21 cellular contexts compared by ENCODE assay signal in genomic region chr6:41247882-41248707, GRCh38. TPM values are rescaled to one million over a fixed set of nuclear protein-coding genes. Genes with fewer than 3 reads are reported as not detected.
DNase-seq lines count a peak whose midpoint lies in the region; ATAC-seq, FAIRE-seq and TF ChIP-seq lines count a peak whose summit lies in the region.
"Had no signal": no experiment of that assay in that cellular context is flagged by ENCODE, and none has a peak within 500 bp of the region (broad histone marks: within the 10 kb centered on the region; RNA-seq: fewer than 3 reads in every experiment).

No MANE protein-coding gene starts in this region.

- WGBS in K562 (ENCODE audit: insufficient coverage, low coverage, missing lambda C conversion rate) = 4% methylated on average over 7 of the region's 7 CpGs

- peaks cover 0 to 13% of the 10 kb centered on the region in 2 donors for H3K36me3 Mint-ChIP-seq in CD14-positive monocyte

- no peaks in the 10 kb centered on the region for H3K9me1 ChIP-seq in K562 (ENCODE audit: control insufficient read depth, insufficient read depth, low read length)

- no peak overlapping the region for H3K4me2 ChIP-seq in K562 (ENCODE audit: insufficient read depth, low read length)

- in situ Hi-C loops in K562 (cut with MboI) = no loop called here

- no peak for TF ChIP-seq EP300 in K562 (IDR thresholded peaks at IDR 0.05; ENCODE audit: low read length)

- ATAC-seq in K562 (no peak; the same call in 2 of the 3 replicates), left lobe of liver (no peak), left lung (no peak)

- H3K9me3 Mint-ChIP-seq in CD14-positive monocyte = peaks cover 0 to 7% (median 2%) of the 10 kb centered on the region in 7 donors

- no peak for TF ChIP-seq RAD21 in K562 (CRISPR knock-in tag; conservative IDR thresholded peaks at IDR 0.05 in 1 of 2, IDR thresholded peaks at IDR 0.05 in 1 of 2)

- TF ChIP-seq POLR2A in K562 (conservative IDR thresholded peaks at IDR 0.05) = no peak

- H3K27me3 ChIP-seq in K562 (ENCODE audit: control insufficient read depth in 2 of 2, insufficient read depth in 2 of 2, low read length in 2 of 2) = peaks cover 3 to 29% of the 10 kb centered on the region in 2 experiments; a peak in 3 of 5 replicates
- no peaks in the 10 kb centered on the region for H3K27me3 ChIP-seq in left lung

- H3K4me1 ChIP-seq in K562 (replicated peaks in 1 of 2; ENCODE audit: control insufficient read depth in 2 of 2, insufficient read depth in 2 of 2, low read length in 2 of 2) (no peaks in the 10 kb centered on the region), left lung (no peaks in the 10 kb centered on the region)
- H3K4me1 ChIP-seq: Caco-2 had no signal

- H3K4me3 ChIP-seq in GM12865 (ENCODE audit: low read depth, low read length) = no peak overlapping the region
- H3K4me3 ChIP-seq in K562 = no peak overlapping the region
- no peak overlapping the region for H3K4me3 ChIP-seq in left lung
- H3K4me3 ChIP-seq: GM23248 had no signal

- FAIRE-seq in K562 (lab: Jason Lieb, UNC) = peak; percentile 58
- FAIRE-seq: A204.1 had no signal

- TF ChIP-seq CTCF in CD14-positive monocyte (IDR thresholded peaks at IDR 0.05) (no peak), GM12865 (IDR thresholded peaks at IDR 0.05; ENCODE audit: insufficient read depth, low read depth, low read length, missing control alignments) (no peak), K562 (IDR thresholded peaks at IDR 0.05 in 2 of 3, conservative IDR thresholded peaks at IDR 0.05 in 1 of 3; ENCODE audit: insufficient read depth in 2 of 3, low read depth in 1 of 3, low read length in 3 of 3) (no peak), left lung (IDR thresholded peaks at IDR 0.05) (no peak)

- H3K4me1 Mint-ChIP-seq in CD14-positive monocyte = peaks cover 17% of the 10 kb centered on the region

- H3K9ac ChIP-seq in K562 (ENCODE audit: insufficient read depth in 1 of 2, low read depth in 2 of 2, low read length in 2 of 2) = no peak overlapping the region
- H3K9ac ChIP-seq: GM23248 had no signal

- no peaks in the 10 kb centered on the region for H4K20me1 ChIP-seq in K562 (replicated peaks; ENCODE audit: control insufficient read depth, insufficient read depth, low read length)

- H2AFZ ChIP-seq in K562 (ENCODE audit: low read depth, low read length) = no peak overlapping the region
- H2AFZ ChIP-seq: GM23248 had no signal

- no peak overlapping the region for H3K4me3 Mint-ChIP-seq in CD14-positive monocyte

- H3K27ac Mint-ChIP-seq in CD14-positive monocyte = peak overlapping the region in 4 of 7 donors; percentile 39 to 72 (median 44)

- intact Hi-C loops in CD14-positive monocyte (cut with micrococcal nuclease) (no loop called here), K562 (cut with micrococcal nuclease) (no loop called here), left lung (cut with DNase I) (no loop called here)

- H3K36me3 ChIP-seq in K562 (ENCODE audit: control insufficient read depth, insufficient read depth, low read length) (no peaks in the 10 kb centered on the region), left lung (no peaks in the 10 kb centered on the region)

- H3K27me3 Mint-ChIP-seq in CD14-positive monocyte (ENCODE audit: low read depth in 3 of 3) = peaks cover 0 to 2% (median 0%) of the 10 kb centered on the region in 3 donors

- DNase-seq in CD14-positive monocyte (ENCODE audit: low spot score) (no peak), GM12865 (ENCODE audit: low read depth) (peak; percentile 27), K562 (ENCODE audit: extremely low read depth in 1 of 4, low spot score in 3 of 4) (no peak), left lobe of liver (ENCODE audit: low spot score) (peak; percentile 31), NCI-H345 (lab: John Stamatoyannopoulos, UW) (no peak), left lung (no peak)
- DNase-seq in stimulated activated CD4-positive, alpha-beta T cell treated with anti-CD3 and anti-CD28 coated beads, Interleukin-2, amount 100 ng/mL, for 48 hours = no peak
- no peak for DNase-seq in stimulated activated CD4-positive, alpha-beta T cell treated with anti-CD3 and anti-CD28 coated beads, Interleukin-12 subunit alpha, Interleukin-12 subunit beta, amount 100 ng/mL, for 4 hours
- DNase-seq: C1 segment of cervical spinal cord, Caco-2, DMS153, EL, GM23248, KBM-7, NCI-H1048, NCI-H1436 treated with DMSO at 0.1 percent for 48 hours, NCI-H2081, NCI-H510A treated with DMSO at 0.1 percent for 48 hours, NCI-H82 had no signal

- H3K9me3 ChIP-seq in K562 (replicated peaks; ENCODE audit: control insufficient read depth, insufficient read depth, low read depth, low read length) = no peaks in the 10 kb centered on the region
- H3K9me3 ChIP-seq in left lung = no peaks in the 10 kb centered on the region
- H3K9me3 ChIP-seq: Caco-2 had no signal

- CTCF ChIA-PET in K562 (lab: Yijun Ruan, JAX; ENCODE audit: low intra/inter-chr PET ratio) = no interaction called here

- POLR2A ChIA-PET in K562 (lab: Yijun Ruan, JAX) = interaction anchor here (0.6 kb wide), 1 partner anchor 19 kb away, joined by 3 read pairs; no protein-coding TSS in a partner anchor

- BruUV-seq in K562 (replicated peaks; lab: Mats Ljungman, UMichigan) = no TSS peak

- H3K79me2 ChIP-seq in K562 (ENCODE audit: control insufficient read depth, insufficient read depth, low read length) = no peaks in the 10 kb centered on the region

- no peak overlapping the region for H3K27ac ChIP-seq in K562 (ENCODE audit: extremely low read depth, low read depth, low read length)
- no peak overlapping the region for H3K27ac ChIP-seq in left lung
- H3K27ac ChIP-seq: GM23248 had no signal

TF ChIP-seq in K562, 482 proteins besides CTCF, POLR2A, EP300 and RAD21 (continues in another document):
- no peak for TF ChIP-seq ZNF584 (CRISPR knock-in tag; IDR thresholded peaks at IDR 0.05; ENCODE audit: low read depth)

RNA-seq across cellular contexts. Expression of gene TREML4, which starts 19.9 kb away (rescaled TPM):
- not detected for polyA plus RNA-seq in CD14-positive monocyte
- total RNA-seq in K562 (2011; cell fraction: chromatin; rRNA removed; ENCODE audit: low replicate concordance) = not detected in 2 replicates
- total RNA-seq in K562 (2011; cell fraction: nucleolus; rRNA removed) = not detected in 2 replicates
- not detected in 2 replicates for total RNA-seq in K562 (2011; cell fraction: nucleoplasm; rRNA removed)
- total RNA-seq in K562 (2014; rRNA removed) = not detected in 2 replicates
- total RNA-seq in K562 (2014; rRNA removed; fragmentation: Illumina TruSeq; extraction: Trizol) = not detected in 2 replicates
- not detected in 2 replicates for total RNA-seq in K562 (2015; rRNA removed; fragmentation: Illumina TruSeq; extraction: Trizol)
- total RNA-seq in K562 (2021) = not detected in 2 replicates
- not detected in 2 replicates for polyA plus RNA-seq in K562 (2011; rRNA removed)
- not detected in 2 replicates for polyA plus RNA-seq in K562 (2011; cell fraction: cytosol; rRNA removed)
- not detected in 2 replicates for polyA plus RNA-seq in K562 (2011; cell fraction: nucleus; rRNA removed)
- polyA plus RNA-seq in K562 (2012) = not detected in 2 replicates
- polyA plus RNA-seq in K562 (2014; fragmentation: Illumina TruSeq; extraction: Trizol) = not detected in 2 replicates
- not detected for polyA plus RNA-seq in K562 (2014; fragmentation: Nextera tagmentation; extraction: Ambion mirVana)
- not detected in 2 replicates for polyA plus RNA-seq in K562 (2014; rRNA removed)
- polyA minus RNA-seq in K562 (2011; rRNA and poly(A)+ RNA removed) = not detected in 2 replicates
- not detected in 2 replicates for polyA minus RNA-seq in K562 (2011; cell fraction: cytosol; rRNA and poly(A)+ RNA removed)
- polyA minus RNA-seq in K562 (2011; cell fraction: nucleus; rRNA and poly(A)+ RNA removed) = not detected in 2 replicates
- not detected for total RNA-seq in left lobe of liver
- total RNA-seq in left lung = under 1 TPM in 1 of 2 donors, not detected in 1; 0.32 TPM
- total RNA-seq: Caco-2, GM23248, M059J had no signal
- polyA plus RNA-seq: GM23248 had no signal

RNA-seq across cellular contexts. Expression of gene TREM1, which starts 38.4 kb away (rescaled TPM):
- polyA plus RNA-seq in CD14-positive monocyte = 100 to 1,000 TPM; 175 to 303 TPM
- total RNA-seq in K562 (2011; cell fraction: chromatin; rRNA removed; ENCODE audit: low replicate concordance) = not detected in 2 replicates
- total RNA-seq in K562 (2011; cell fraction: nucleolus; rRNA removed) = not detected in 2 replicates
- total RNA-seq in K562 (2011; cell fraction: nucleoplasm; rRNA removed) = not detected in 2 replicates
- total RNA-seq in K562 (2014; rRNA removed) = not detected in 2 replicates
- not detected in 2 replicates for total RNA-seq in K562 (2014; rRNA removed; fragmentation: Illumina TruSeq; extraction: Trizol)
- not detected in 2 replicates for total RNA-seq in K562 (2015; rRNA removed; fragmentation: Illumina TruSeq; extraction: Trizol)
- total RNA-seq in K562 (2021) = not detected in 2 replicates
- polyA plus RNA-seq in K562 (2011; rRNA removed) = not detected in 2 replicates
- not detected in 2 replicates for polyA plus RNA-seq in K562 (2011; cell fraction: cytosol; rRNA removed)
- polyA plus RNA-seq in K562 (2011; cell fraction: nucleus; rRNA removed) = not detected in 2 replicates
- 0.55 TPM in 1 of 2 replicates, not detected in the other for polyA plus RNA-seq in K562 (2012)
- not detected in 2 replicates for polyA plus RNA-seq in K562 (2014; fragmentation: Illumina TruSeq; extraction: Trizol)
- not detected for polyA plus RNA-seq in K562 (2014; fragmentation: Nextera tagmentation; extraction: Ambion mirVana)
- not detected in 2 replicates for polyA plus RNA-seq in K562 (2014; rRNA removed)
- not detected in 2 replicates for polyA minus RNA-seq in K562 (2011; rRNA and poly(A)+ RNA removed)
- polyA minus RNA-seq in K562 (2011; cell fraction: cytosol; rRNA and poly(A)+ RNA removed) = not detected in 2 replicates
- not detected in 2 replicates for polyA minus RNA-seq in K562 (2011; cell fraction: nucleus; rRNA and poly(A)+ RNA removed)
- 0.25 TPM for total RNA-seq in left lobe of liver
- total RNA-seq in left lung = 10 to 100 TPM; 36.5 to 65.3 TPM
- total RNA-seq: Caco-2, GM23248, M059J had no signal
- polyA plus RNA-seq: GM23248 had no signal

RNA-seq across cellular contexts. Expression of gene TREML2, which starts 47.1 kb away (rescaled TPM):
- polyA plus RNA-seq in CD14-positive monocyte = 1 to 10 TPM in 1 of 2 donors, under 1 TPM in 1; 0.89 to 1.1 TPM
- 1.7 and 1.9 TPM in 2 replicates for total RNA-seq in K562 (2011; cell fraction: chromatin; rRNA removed; ENCODE audit: low replicate concordance)
- total RNA-seq in K562 (2011; cell fraction: nucleolus; rRNA removed) = 2.0 and 4.3 TPM in 2 replicates
- 3.6 and 4.0 TPM in 2 replicates for total RNA-seq in K562 (2011; cell fraction: nucleoplasm; rRNA removed)
- total RNA-seq in K562 (2014; rRNA removed) = 1.8 and 2.6 TPM in 2 replicates
- total RNA-seq in K562 (2014; rRNA removed; fragmentation: Illumina TruSeq; extraction: Trizol) = 1.2 and 1.4 TPM in 2 replicates
- total RNA-seq in K562 (2015; rRNA removed; fragmentation: Illumina TruSeq; extraction: Trizol) = 0.62 and 0.64 TPM in 2 replicates
- 1.9 and 2.2 TPM in 2 replicates for total RNA-seq in K562 (2021)
- polyA plus RNA-seq in K562 (2011; rRNA removed) = 0.34 and 0.86 TPM in 2 replicates
- 0.34 and 1.5 TPM in 2 replicates for polyA plus RNA-seq in K562 (2011; cell fraction: cytosol; rRNA removed)
- 0.11 and 0.46 TPM in 2 replicates for polyA plus RNA-seq in K562 (2011; cell fraction: nucleus; rRNA removed)
- polyA plus RNA-seq in K562 (2012) = 2.1 and 7.3 TPM in 2 replicates
- polyA plus RNA-seq in K562 (2014; fragmentation: Illumina TruSeq; extraction: Trizol) = 2.9 and 3.3 TPM in 2 replicates
- under 1 TPM; 0.20 to 0.27 TPM for polyA plus RNA-seq in K562 (2014; fragmentation: Nextera tagmentation; extraction: Ambion mirVana)
- polyA plus RNA-seq in K562 (2014; rRNA removed) = 1.3 and 1.6 TPM in 2 replicates
- 0.39 and 1.2 TPM in 2 replicates for polyA minus RNA-seq in K562 (2011; rRNA and poly(A)+ RNA removed)
- 0.76 TPM in 1 of 2 replicates, not detected in the other for polyA minus RNA-seq in K562 (2011; cell fraction: cytosol; rRNA and poly(A)+ RNA removed)
- polyA minus RNA-seq in K562 (2011; cell fraction: nucleus; rRNA and poly(A)+ RNA removed) = 0.11 and 0.54 TPM in 2 replicates
- 0.08 TPM for total RNA-seq in left lobe of liver
- total RNA-seq in left lung = 1 to 10 TPM in 1 of 2 donors, under 1 TPM in 1; 0.32 to 3.2 TPM
- total RNA-seq: Caco-2, GM23248, M059J had no signal
- polyA plus RNA-seq: GM23248 had no signal

Comparison
In these comparisons a context has a peak if more than half of its experiments do, and no peak if none do; other contexts are left out.
1. DNase-seq: peak in GM12865 (single experiment) and left lobe of liver (single experiment); none in CD14-positive monocyte (single experiment), K562 (0 of 4), stimulated activated CD4-positive, alpha-beta T cell treated with anti-CD3 and anti-CD28 coated beads, Interleukin-2, amount 100 ng/mL, for 48 hours (0 of 2), stimulated activated CD4-positive, alpha-beta T cell treated with anti-CD3 and anti-CD28 coated beads, Interleukin-12 subunit alpha, Interleukin-12 subunit beta, amount 100 ng/mL, for 4 hours (single experiment), NCI-H345 (single experiment) and left lung (0 of 2).
2. RNA of gene TREM1, which starts 38.4 kb away (total RNA-seq): 36.5 to 65.3 TPM in left lung; 0.25 TPM in left lobe of liver (single experiment) and not detected in K562; every median in the first group is over 10 times any median in the second.